ENCODE assay signal across 27 cellular contexts in the genomic region with DNA sequence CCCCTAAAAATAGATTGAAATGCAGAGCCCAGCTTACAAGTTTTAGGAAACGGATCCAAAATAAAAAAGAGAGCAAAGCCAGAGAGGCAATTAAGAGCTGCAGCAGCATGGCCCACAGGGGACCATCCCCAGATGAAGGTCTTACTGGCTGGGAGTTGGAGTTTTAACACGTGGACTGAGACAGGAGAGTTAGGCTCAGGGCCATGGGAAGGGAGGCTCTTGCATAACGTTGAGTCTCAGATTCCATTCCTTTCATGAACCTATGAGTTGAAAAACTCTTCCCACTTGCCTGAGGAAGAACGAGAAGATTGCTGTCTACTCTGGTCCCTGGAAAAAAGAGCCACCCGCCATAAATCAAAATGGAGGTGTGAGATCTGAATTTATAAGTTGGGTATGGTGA.
A peak's percentile ranks its signal among the peaks of the same experiment; 100 is the strongest.
DNase-seq lines count a peak whose midpoint lies in the region; ATAC-seq and TF ChIP-seq lines count a peak whose summit lies in the region.
"Had no signal": no experiment of that assay in that cellular context is flagged by ENCODE, and none has a peak within 500 bp of the region (broad histone marks: within the 10 kb centered on the region; RNA-seq: fewer than 3 reads in every experiment).

No MANE protein-coding gene starts in this region.

- H3K27me3 Mint-ChIP-seq in neural progenitor cell (ENCODE audit: insufficient read depth, low read depth): peaks cover 2% of the 10 kb centered on the region
- H3K27me3 Mint-ChIP-seq in naive thymus-derived CD4-positive, alpha-beta T cell: peaks cover 17 to 40% (median 23%) of the 10 kb centered on the region in 5 donors

- TF ChIP-seq POLR2A in heart left ventricle (IDR thresholded peaks at IDR 0.05) (no peak), body of pancreas (IDR thresholded peaks at IDR 0.05) (no peak)

- POLR2A ChIA-PET in naive thymus-derived CD4-positive, alpha-beta T cell (lab: Charles Lee): no interaction called here

- H3K36me3 Mint-ChIP-seq in neural progenitor cell: no peaks in the 10 kb centered on the region
- H3K36me3 Mint-ChIP-seq in naive thymus-derived CD4-positive, alpha-beta T cell: peaks cover 0 to 7% (median 0%) of the 10 kb centered on the region in 5 donors
- H3K36me3 Mint-ChIP-seq: activated naive CD8-positive, alpha-beta T cell treated with anti-CD3 and anti-CD28 coated beads, Interleukin-2, amount 10 ng/mL, durations not matched to agents 7 days and 5 days had no signal

- CTCF ChIA-PET in naive thymus-derived CD4-positive, alpha-beta T cell (lab: Charles Lee): no interaction called here

- H3K36me3 ChIP-seq in heart left ventricle (no peaks in the 10 kb centered on the region), neural progenitor cell (no peaks in the 10 kb centered on the region), body of pancreas (replicated peaks in 1 of 2; ENCODE audit: insufficient read depth in 1 of 2, low read depth in 2 of 2) (no peaks in the 10 kb centered on the region)
- no peaks in the 10 kb centered on the region for H3K36me3 ChIP-seq in naive thymus-derived CD4-positive, alpha-beta T cell (ENCODE audit: control insufficient read depth in 2 of 3, insufficient read depth in 3 of 3, low read length in 3 of 3)

- no peaks in the 10 kb centered on the region for H4K20me1 ChIP-seq in neural progenitor cell (ENCODE audit: low read depth)

- peaks cover 0 to 13% (median 0%) of the 10 kb centered on the region in 12 donors for H3K9me3 ChIP-seq in heart left ventricle
- no peaks in the 10 kb centered on the region for H3K9me3 ChIP-seq in neural progenitor cell (ENCODE audit: low read depth)
- no peaks in the 10 kb centered on the region for H3K9me3 ChIP-seq in body of pancreas
- no peaks in the 10 kb centered on the region for H3K9me3 ChIP-seq in naive thymus-derived CD4-positive, alpha-beta T cell (ENCODE audit: control insufficient read depth in 2 of 3, low read length in 3 of 3)
- H3K9me3 ChIP-seq: A549 had no signal

- no peak overlapping the region for H3K27ac Mint-ChIP-seq in neural progenitor cell
- H3K27ac Mint-ChIP-seq in naive thymus-derived CD4-positive, alpha-beta T cell: no peak overlapping the region
- H3K27ac Mint-ChIP-seq: activated CD8-positive, alpha-beta T cell treated with anti-CD3 and anti-CD28 coated beads, Interleukin-2, amount 10 ng/mL, durations not matched to agents 7 days and 5 days; activated naive CD8-positive, alpha-beta T cell treated with anti-CD3 and anti-CD28 coated beads, Interleukin-2, amount 10 ng/mL, durations not matched to agents 7 days and 5 days had no signal

- no peak for TF ChIP-seq CTCF in heart left ventricle (IDR thresholded peaks at IDR 0.05)
- no peak for TF ChIP-seq CTCF in fibroblast of mammary gland (conservative IDR thresholded peaks at IDR 0.05; ENCODE audit: control insufficient read depth, insufficient read depth, low read depth, low read length)
- TF ChIP-seq CTCF in neural progenitor cell (IDR thresholded peaks at IDR 0.05): no peak
- no peak for TF ChIP-seq CTCF in body of pancreas (IDR thresholded peaks at IDR 0.05)

- H3K4me1 ChIP-seq in heart left ventricle (peaks cover 0 to 4% (median 0%) of the 10 kb centered on the region in 12 donors), neural progenitor cell (peaks cover 26% of the 10 kb centered on the region), body of pancreas (no peaks in the 10 kb centered on the region)
- no peaks in the 10 kb centered on the region for H3K4me1 ChIP-seq in naive thymus-derived CD4-positive, alpha-beta T cell (ENCODE audit: control insufficient read depth in 2 of 2, insufficient read depth in 2 of 2, low read length in 2 of 2)

- peak overlapping the region in 1 of 12 donors; percentile 45 for H3K27ac ChIP-seq in heart left ventricle
- no peak overlapping the region for H3K27ac ChIP-seq in neural progenitor cell
- H3K27ac ChIP-seq in body of pancreas: no peak overlapping the region
- no peak overlapping the region for H3K27ac ChIP-seq in naive thymus-derived CD4-positive, alpha-beta T cell (ENCODE audit: low read depth, low read length)
- H3K27ac ChIP-seq: A549, epithelial cell of prostate, skin epidermis had no signal

- no peaks in the 10 kb centered on the region for H3K79me2 ChIP-seq in neural progenitor cell (ENCODE audit: low read depth)

- no peak for DNase-seq in left ventricle myocardium superior
- no peak for DNase-seq in heart left ventricle
- DNase-seq in fibroblast of mammary gland (ENCODE audit: low read depth): peak; percentile 63
- no peak for DNase-seq in neural progenitor cell (ENCODE audit: low spot score)
- DNase-seq in T-helper 9 cell: no peak
- DNase-seq in NCI-H510A (lab: John Stamatoyannopoulos, UW): no peak
- DNase-seq in body of pancreas: no peak
- no peak for DNase-seq in naive thymus-derived CD4-positive, alpha-beta T cell
- DNase-seq: activated CD4-positive, CD25-positive, alpha-beta regulatory T cell treated with anti-CD3 and anti-CD28 coated beads, Interleukin-2, amount 50 U/mL, for 72 hours; activated CD8-positive, alpha-beta T cell treated with anti-CD3 and anti-CD28 coated beads, Interleukin-2, amount 10 ng/mL, durations not matched to agents 7 days and 5 days; activated effector memory CD4-positive, alpha-beta T cell treated with anti-CD3 and anti-CD28 coated beads, Interleukin-2, amount 50 U/mL, for 16 hours; activated naive CD8-positive, alpha-beta T cell treated with anti-CD3 and anti-CD28 coated beads, Interleukin-2, amount 10 ng/mL, durations not matched to agents 7 days and 5 days; activated T-cell treated with anti-CD3 and anti-CD28 coated beads for 4 hours; COR-L47; effector CD4-positive, alpha-beta T cell; GOT3; naive thymus-derived CD8-positive, alpha-beta T cell; NCI-H1092; NCI-H187; NCI-H2171 treated with DMSO at 0.1 percent for 48 hours; NCI-H526 treated with DMSO at 0.1 percent for 48 hours; stimulated activated CD4-positive, alpha-beta T cell treated with anti-CD3 and anti-CD28 coated beads, Interleukin-1b, Interleukin-23, amount 100 ng/mL, for 48 hours; substantia nigra; T-helper 1 cell had no signal

- H3K27me3 ChIP-seq in heart left ventricle (no peaks in the 10 kb centered on the region), neural progenitor cell (no peaks in the 10 kb centered on the region), body of pancreas (no peaks in the 10 kb centered on the region)
- H3K27me3 ChIP-seq in naive thymus-derived CD4-positive, alpha-beta T cell (ENCODE audit: control insufficient read depth in 2 of 2, insufficient read depth in 2 of 2, low read length in 2 of 2): no peaks in the 10 kb centered on the region

- peaks cover 19% of the 10 kb centered on the region for H3K4me1 Mint-ChIP-seq in neural progenitor cell
- H3K4me1 Mint-ChIP-seq in naive thymus-derived CD4-positive, alpha-beta T cell: no peaks in the 10 kb centered on the region
- H3K4me1 Mint-ChIP-seq: activated naive CD8-positive, alpha-beta T cell treated with anti-CD3 and anti-CD28 coated beads, Interleukin-2, amount 10 ng/mL, durations not matched to agents 7 days and 5 days; naive thymus-derived CD8-positive, alpha-beta T cell had no signal

- peaks cover 7% of the 10 kb centered on the region for H3F3A ChIP-seq in neural progenitor cell (ENCODE audit: low read depth)

- H3K9ac ChIP-seq in neural progenitor cell: no peak overlapping the region

- H3K9me3 Mint-ChIP-seq in neural progenitor cell: peaks cover 12% of the 10 kb centered on the region
- peaks cover 0 to 25% (median 3%) of the 10 kb centered on the region in 11 donors for H3K9me3 Mint-ChIP-seq in naive thymus-derived CD4-positive, alpha-beta T cell

- intact Hi-C loops in left ventricle myocardium superior (cut with micrococcal nuclease): no loop called here
- intact Hi-C loops in heart left ventricle (cut with DNase I): no loop called here
- intact Hi-C loops in body of pancreas (cut with DNase I): no loop called here
- intact Hi-C loops in naive thymus-derived CD4-positive, alpha-beta T cell (cut with micrococcal nuclease): no loop called here

- 50 to 60% (median 54%) methylated on average over 5 of the region's 5 CpGs for WGBS in heart left ventricle, 4 donors
- 43 to 61% methylated on average over 5 of the region's 5 CpGs for WGBS in body of pancreas, 2 donors

- no peak overlapping the region for H3K4me2 ChIP-seq in neural progenitor cell
- H3K4me2 ChIP-seq: A549 had no signal

- ATAC-seq in left ventricle myocardium superior (peak; percentile 46), heart left ventricle (no peak), body of pancreas (no peak)
- no peak for ATAC-seq in naive thymus-derived CD4-positive, alpha-beta T cell
- ATAC-seq: A549; activated CD8-positive, alpha-beta T cell treated with anti-CD3 and anti-CD28 coated beads, Interleukin-2, amount 10 ng/mL, durations not matched to agents 7 days and 5 days; naive thymus-derived CD8-positive, alpha-beta T cell had no signal

- no peak overlapping the region for H3K4me3 Mint-ChIP-seq in neural progenitor cell
- H3K4me3 Mint-ChIP-seq in naive thymus-derived CD4-positive, alpha-beta T cell: no peak overlapping the region
- H3K4me3 Mint-ChIP-seq: activated CD8-positive, alpha-beta T cell treated with anti-CD3 and anti-CD28 coated beads, Interleukin-2, amount 10 ng/mL, durations not matched to agents 7 days and 5 days; activated naive CD8-positive, alpha-beta T cell treated with anti-CD3 and anti-CD28 coated beads, Interleukin-2, amount 10 ng/mL, durations not matched to agents 7 days and 5 days; naive thymus-derived CD8-positive, alpha-beta T cell had no signal

- peak overlapping the region; percentile 13 for H2AFZ ChIP-seq in neural progenitor cell (replicated peaks)

- H3K4me3 ChIP-seq in heart left ventricle (no peak overlapping the region), fibroblast of mammary gland (ENCODE audit: control insufficient read depth, low read depth, low read length) (no peak overlapping the region), neural progenitor cell (no peak overlapping the region), body of pancreas (no peak overlapping the region)
- no peak overlapping the region for H3K4me3 ChIP-seq in naive thymus-derived CD4-positive, alpha-beta T cell (ENCODE audit: low read length)
- H3K4me3 ChIP-seq: A549, skin epidermis had no signal
